Comparison of ENCODE assay signal across 8 cellular contexts in the genomic region with DNA sequence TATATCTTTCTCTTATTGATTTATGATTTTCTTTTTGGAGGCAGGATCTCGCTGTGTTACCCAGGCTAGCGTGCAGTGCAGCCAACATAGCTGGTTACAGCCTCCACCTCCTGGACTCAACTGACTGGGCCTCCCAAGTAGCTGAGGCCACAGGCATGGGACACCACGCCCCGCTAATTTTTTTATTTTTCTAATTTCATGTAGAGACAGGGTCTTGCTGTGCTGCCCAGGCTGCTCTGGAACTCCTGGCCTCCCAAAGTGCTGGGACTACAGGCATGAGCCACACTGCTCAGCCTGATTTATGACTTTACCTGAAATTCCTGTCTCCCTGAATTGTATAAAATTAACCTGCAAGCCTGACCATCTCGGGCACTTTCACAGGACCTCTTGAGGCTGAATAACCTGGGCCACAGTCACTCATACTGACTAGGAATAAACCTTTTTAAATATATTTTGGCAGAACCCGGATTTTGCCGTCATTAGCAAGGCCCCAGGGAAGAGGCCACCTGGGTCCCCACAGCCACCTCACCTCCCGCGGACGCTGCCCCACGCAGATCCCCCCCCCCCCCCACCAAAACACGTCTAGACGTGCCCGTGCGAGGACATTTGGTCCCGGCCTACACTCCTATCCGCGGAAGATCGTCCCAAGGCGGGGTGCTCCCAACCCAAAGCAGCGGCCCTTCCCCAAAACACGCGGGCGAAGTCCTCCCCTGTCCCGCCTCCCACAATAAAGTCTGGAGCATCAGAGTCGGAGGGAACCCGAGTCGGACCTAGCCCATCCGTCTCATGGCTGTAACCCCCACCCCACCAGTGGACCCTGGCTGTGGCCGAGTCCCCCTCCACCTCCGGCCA. TPM values are rescaled to one million over a fixed set of nuclear protein-coding genes. Genes with fewer than 3 reads are reported as not detected.
DNase-seq lines count a peak whose midpoint lies in the region; ATAC-seq and TF ChIP-seq lines count a peak whose summit lies in the region.

No MANE protein-coding gene starts in this region.

- peak overlapping the region; percentile 82 to 95 (median 93) for H3K27ac ChIP-seq in BLaER1 treated with 17β-estradiol and CSF1 and Interleukin-3, amounts not matched to agents 10 nM and 100 nM
- H3K27ac ChIP-seq in HCT116 (ENCODE audit: low read depth, low read length) (peak overlapping the region; percentile 92), right cardiac atrium (ENCODE audit: low read length) (peak overlapping the region; percentile 73), gastrocnemius medialis (peak overlapping the region; percentile 80 to 92 (median 84))

- peak overlapping the region; percentile 90 to 92 for H3K27ac Mint-ChIP-seq in activated naive CD4-positive, alpha-beta T cell treated with anti-CD3 and anti-CD28 coated beads, Interleukin-2, amount 50 U/mL, for 72 hours

- peak overlapping the region; percentile 89 to 97 (median 95) for H3K9ac ChIP-seq in BLaER1 treated with 17β-estradiol and CSF1 and Interleukin-3, amounts not matched to agents 10 nM and 100 nM
- peak overlapping the region; percentile 85 for H3K9ac ChIP-seq in HCT116 (ENCODE audit: low read length)

- peaks cover 6 to 50% (median 21%) of the 10 kb centered on the region in 10 experiments for H3K4me1 ChIP-seq in BLaER1 treated with 17β-estradiol and CSF1 and Interleukin-3, amounts not matched to agents 10 nM and 100 nM
- H3K4me1 ChIP-seq in HCT116 (ENCODE audit: control insufficient read depth in 1 of 2, insufficient read depth in 2 of 2, low read length in 2 of 2) (peaks cover 5 to 6% of the 10 kb centered on the region in 2 experiments; a peak in 2 of 4 replicates), right cardiac atrium (ENCODE audit: control insufficient read depth, insufficient read depth, low read length) (peaks cover 4% of the 10 kb centered on the region), gastrocnemius medialis (peaks cover 8 to 11% of the 10 kb centered on the region in 2 donors)

- H3K9me3 ChIP-seq in BLaER1 treated with 17β-estradiol and CSF1 and Interleukin-3, amounts not matched to agents 10 nM and 100 nM (replicated peaks in 1 of 11): peaks cover 9 to 18% (median 14%) of the 10 kb centered on the region in 11 experiments
- H3K9me3 ChIP-seq in HCT116 (ENCODE audit: control insufficient read depth in 1 of 2, insufficient read depth in 1 of 2, low read depth in 1 of 2, low read length in 2 of 2) (no peaks in the 10 kb centered on the region), right cardiac atrium (ENCODE audit: control insufficient read depth, low read length) (no peaks in the 10 kb centered on the region), gastrocnemius medialis (no peaks in the 10 kb centered on the region)

- H3K9me2 ChIP-seq in HCT116 (ENCODE audit: insufficient read depth): no peaks in the 10 kb centered on the region

- 15% methylated on average over 31 of the region's 31 CpGs for WGBS in right cardiac atrium

- no peak for TF ChIP-seq POLR2A in HCT116 (IDR thresholded peaks at IDR 0.05; ENCODE audit: borderline replicate concordance, extremely low read depth, insufficient read depth, insufficient read length)
- no peak for TF ChIP-seq POLR2A in gastrocnemius medialis (IDR thresholded peaks at IDR 0.05)

- POLR2A ChIA-PET in HCT116 (lab: Charles Lee): no interaction called here

- CTCF ChIA-PET in HCT116 (lab: Charles Lee): no interaction called here

- no peak for TF ChIP-seq CTCF in HCT116 (IDR thresholded peaks at IDR 0.05 in 2 of 3, conservative IDR thresholded peaks at IDR 0.05 in 1 of 3; ENCODE audit: borderline replicate concordance in 1 of 3, insufficient read depth in 1 of 3, low read depth in 2 of 3, low read length in 2 of 3)
- no peak for TF ChIP-seq CTCF in gastrocnemius medialis (IDR thresholded peaks at IDR 0.05 in 4 of 5, conservative IDR thresholded peaks at IDR 0.05 in 1 of 5)

- intact Hi-C loops in HCT116 (cut with micrococcal nuclease) (loop anchor here (1.0 to 10.0 kb wide), 2 partner anchors 72 to 151 kb away; no protein-coding TSS in a partner anchor), right cardiac atrium (cut with DNase I) (no loop called here), gastrocnemius medialis (cut with DNase I; ENCODE audit: low total_unique reads) (loop anchor here (2.0 to 5.0 kb wide), 3 partner anchors 73 to 303 kb away; partner anchors contain the start of gene ABHD12)

- peaks cover 0 to 13% (median 0%) of the 10 kb centered on the region in 11 experiments; a peak in 2 of 22 replicates for H4K20me1 ChIP-seq in BLaER1 treated with 17β-estradiol and CSF1 and Interleukin-3, amounts not matched to agents 10 nM and 100 nM
- H4K20me1 ChIP-seq in HCT116 (ENCODE audit: insufficient read depth): no peaks in the 10 kb centered on the region

- H3K4me3 ChIP-seq in BLaER1 treated with 17β-estradiol and CSF1 and Interleukin-3, amounts not matched to agents 10 nM and 100 nM: peak overlapping the region; percentile 81 to 96 (median 90)
- H3K4me3 ChIP-seq in HCT116 (replicated peaks in 1 of 2; ENCODE audit: low read depth in 1 of 2, low read length in 2 of 2): peak overlapping the region; percentile 89 to 91
- peak overlapping the region; percentile 69 for H3K4me3 ChIP-seq in right cardiac atrium (ENCODE audit: low read length)
- peak overlapping the region; percentile 86 to 95 (median 92) for H3K4me3 ChIP-seq in gastrocnemius medialis

- peak overlapping the region; percentile 13 for H2AFZ ChIP-seq in HCT116 (ENCODE audit: low read depth, low read length, poor library complexity, severe bottlenecking)

- H3K79me2 ChIP-seq in HCT116 (ENCODE audit: insufficient read depth, low read length): peaks cover 23% of the 10 kb centered on the region

- TSS peak; percentile 42 for BruUV-seq in HCT116 (replicated peaks; lab: Mats Ljungman, UMichigan)

- peak overlapping the region; percentile 80 to 100 (median 88) for H3K4me2 ChIP-seq in BLaER1 treated with 17β-estradiol and CSF1 and Interleukin-3, amounts not matched to agents 10 nM and 100 nM
- peak overlapping the region; percentile 89 for H3K4me2 ChIP-seq in HCT116 (ENCODE audit: low read length)

- in situ Hi-C loops in gastrocnemius medialis (cut with MboI; ENCODE audit: low sequenced_read_pairs in 4 of 4): loop anchor here in 3 of 4 donors (5.0 to 25.0 kb wide), 4 partner anchors 73 to 633 kb away; partner anchors contain the start of genes ABHD12 (in 1 of the 3), ACSS1 (in 1 of the 3) and NANP (in 1 of the 3)

- H3K36me3 ChIP-seq in BLaER1 treated with 17β-estradiol and CSF1 and Interleukin-3, amounts not matched to agents 10 nM and 100 nM: peaks cover 5 to 19% (median 14%) of the 10 kb centered on the region in 11 experiments; a peak in 14 of 22 replicates
- no peaks in the 10 kb centered on the region for H3K36me3 ChIP-seq in HCT116 (ENCODE audit: control insufficient read depth in 1 of 2, insufficient read depth in 2 of 2, low read length in 2 of 2)
- no peaks in the 10 kb centered on the region for H3K36me3 ChIP-seq in gastrocnemius medialis

- no peak for DNase-seq in HCT116 (ENCODE audit: low read depth, low spot score)
- no peak for DNase-seq in activated naive CD4-positive, alpha-beta T cell treated with anti-CD3 and anti-CD28 coated beads, Interleukin-2, amount 50 U/mL, for 72 hours (ENCODE audit: low spot score in 2 of 2)
- peak in 1 of 3 donors; percentile 32 for DNase-seq in right cardiac atrium
- DNase-seq in gastrocnemius medialis: peak; percentile 6 to 25
- DNase-seq in NCI-H524 treated with DMSO at 0.1 percent for 48 hours (lab: John Stamatoyannopoulos, UW): no peak
- no peak for DNase-seq in cerebellar cortex (ENCODE audit: low spot score)
- DNase-seq in NCI-H2196 treated with DMSO at 0.1 percent for 48 hours (lab: John Stamatoyannopoulos, UW; ENCODE audit: unreplicated experiment): no peak

- TF ChIP-seq RAD21 in HCT116 (IDR thresholded peaks at IDR 0.05; ENCODE audit: low read depth): no peak

- no peaks in the 10 kb centered on the region for H3K27me3 ChIP-seq in BLaER1 treated with 17β-estradiol and CSF1 and Interleukin-3, amounts not matched to agents 10 nM and 100 nM
- H3K27me3 ChIP-seq in HCT116 (ENCODE audit: insufficient read depth, low read length) (no peaks in the 10 kb centered on the region), right cardiac atrium (ENCODE audit: control insufficient read depth, insufficient read depth) (no peaks in the 10 kb centered on the region), gastrocnemius medialis (no peaks in the 10 kb centered on the region)

- ATAC-seq in HCT116 (peak; percentile 12), right cardiac atrium (peak; percentile 8 to 33), gastrocnemius medialis (peak; percentile 16 to 33)
- peak in 1 of 2 donors; percentile 1 for ATAC-seq in activated naive CD4-positive, alpha-beta T cell treated with anti-CD3 and anti-CD28 coated beads, Interleukin-2, amount 50 U/mL, for 72 hours

- RAD21 ChIA-PET in HCT116 (lab: Charles Lee; ENCODE audit: low non-redundant PET in 1 of 2, low total read pairs in 2 of 2, uncharacterized antibody in 2 of 2, unreplicated experiment in 2 of 2): no interaction called here

- peaks cover 0 to 13% of the 10 kb centered on the region in 2 donors for H3K9me3 Mint-ChIP-seq in activated naive CD4-positive, alpha-beta T cell treated with anti-CD3 and anti-CD28 coated beads, Interleukin-2, amount 50 U/mL, for 72 hours

- peaks cover 18% of the 10 kb centered on the region in 2 donors for H3K36me3 Mint-ChIP-seq in activated naive CD4-positive, alpha-beta T cell treated with anti-CD3 and anti-CD28 coated beads, Interleukin-2, amount 50 U/mL, for 72 hours

TF ChIP-seq in HCT116, 20 proteins besides CTCF, POLR2A, EP300 and RAD21:
- no peak for TF ChIP-seq CBX3 (IDR thresholded peaks at IDR 0.05; ENCODE audit: low read depth)
- TF ChIP-seq, protein P1, sequence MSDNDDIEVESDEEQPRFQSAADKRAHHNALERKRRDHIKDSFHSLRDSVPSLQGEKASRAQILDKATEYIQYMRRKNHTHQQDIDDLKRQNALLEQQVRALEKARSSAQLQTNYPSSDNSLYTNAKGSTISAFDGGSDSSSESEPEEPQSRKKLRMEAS (IDR thresholded peaks at IDR 0.05): peak; percentile 13; the same call in 1 of the 2 replicates

RNA-seq across cellular contexts. Expression of gene ZNF337, which starts 0.9 kb away (rescaled TPM):
- total RNA-seq in HCT116 (2021; ENCODE audit: unreplicated experiment): 11.4 TPM
- polyA plus RNA-seq in HCT116 (2012): 8.4 and 8.9 TPM in 2 replicates
- 10 to 100 TPM; 14.3 to 17.2 TPM for total RNA-seq in activated naive CD4-positive, alpha-beta T cell treated with anti-CD3 and anti-CD28 coated beads, Interleukin-2, amount 50 U/mL, for 72 hours
- total RNA-seq in right cardiac atrium: 10 to 100 TPM in 2 of 4 donors, 1 to 10 TPM in 2; 9.1 to 11.2 (median 9.8) TPM
- 6.3 TPM for polyA plus RNA-seq in right cardiac atrium
- 1 to 10 TPM; 7.1 to 9.4 (median 8.0) TPM for total RNA-seq in gastrocnemius medialis

Comparison
In these comparisons a context has a peak if more than half of its experiments do, and no peak if none do; other contexts are left out.
1. DNase-seq: peak in gastrocnemius medialis (2 of 2); none in HCT116 (single experiment), activated naive CD4-positive, alpha-beta T cell treated with anti-CD3 and anti-CD28 coated beads, Interleukin-2, amount 50 U/mL, for 72 hours (0 of 2), NCI-H524 treated with DMSO at 0.1 percent for 48 hours (single experiment), cerebellar cortex (single experiment) and NCI-H2196 treated with DMSO at 0.1 percent for 48 hours (single experiment).
2. intact Hi-C loops: an anchor here in HCT116 (1.0 to 10.0 kb wide) and gastrocnemius medialis (2.0 to 5.0 kb wide); none called in right cardiac atrium.
3. Peak in every context shown above with its lines, with median percentiles within 50 percentile points of each other: H3K27ac ChIP-seq and H3K4me3 ChIP-seq.